ENCODE assay signal across 1 cellular context in the genomic region with DNA sequence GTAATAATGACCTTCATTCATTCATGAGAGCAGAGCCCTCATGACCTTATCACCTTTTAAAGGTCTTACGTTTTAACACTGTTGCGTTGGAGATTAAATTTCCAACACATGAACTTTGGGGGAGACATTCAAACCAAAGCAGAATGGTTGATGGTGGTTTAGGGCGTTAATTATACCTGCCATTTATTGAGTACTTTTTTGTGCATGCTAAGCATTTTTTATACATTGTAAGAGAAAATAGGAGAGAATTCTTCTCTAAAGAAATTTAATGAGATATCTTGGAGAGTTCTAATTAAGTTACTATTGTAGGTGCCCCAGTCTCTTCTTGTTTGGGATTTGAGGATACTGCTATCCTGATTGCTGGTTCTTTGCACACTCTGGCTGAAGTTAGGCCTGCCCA.
TF ChIP-seq lines count a peak whose summit lies in the region.

No MANE protein-coding gene starts in this region.

TF ChIP-seq in HepG2, 621 proteins besides CTCF, POLR2A, EP300 and RAD21 (continued from another document):
- no peak for TF ChIP-seq SNAPC4 (CRISPR knock-in tag; IDR thresholded peaks at IDR 0.05)
TF ChIP-seq in HepG2: peak in this region for 2.
